In genomic region chr15:88704791-88705768, GRCh38 we compare ENCODE assay signal across 8 cellular contexts.
A peak's percentile ranks its signal among the peaks of the same experiment; 100 is the strongest.
DNase-seq lines count a peak whose midpoint lies in the region; ATAC-seq and TF ChIP-seq lines count a peak whose summit lies in the region.

No MANE protein-coding gene starts in this region.

- H3K18ac ChIP-seq in H9 (ENCODE audit: insufficient read length, low read depth, low read length) = no peak overlapping the region

- no peak overlapping the region for H3K27ac Mint-ChIP-seq in H9
- H3K27ac Mint-ChIP-seq in activated naive CD8-positive, alpha-beta T cell = no peak overlapping the region

- H2BK120ac ChIP-seq in H9 (ENCODE audit: low read depth, low read length, poor library complexity, severe bottlenecking) = no peak overlapping the region

- no peak overlapping the region for H2BK5ac ChIP-seq in H9 (ENCODE audit: insufficient read length, low read length)

- H3T11ph ChIP-seq in H9 (ENCODE audit: low read length) = no peak overlapping the region

- no peak overlapping the region for H3K56ac ChIP-seq in H9 (ENCODE audit: insufficient read length, low read depth, low read length)

- H3K27me3 Mint-ChIP-seq in H9 (ENCODE audit: low read depth) = peaks cover 74% of the 10 kb centered on the region
- H3K27me3 Mint-ChIP-seq in activated naive CD8-positive, alpha-beta T cell = peaks cover 26% of the 10 kb centered on the region

- H4K5ac ChIP-seq in H9 (ENCODE audit: insufficient read length, low read depth, low read length) = no peak overlapping the region

- no peak overlapping the region for H3K9ac ChIP-seq in H9 (ENCODE audit: extremely low read depth, insufficient read length, low read length)

- H3K36me3 ChIP-seq in osteoblast (ENCODE audit: insufficient read depth, low read length) = no peaks in the 10 kb centered on the region

- TF ChIP-seq CTCF in H9 (conservative IDR thresholded peaks at IDR 0.05) (no peak), osteoblast (IDR thresholded peaks at IDR 0.05; ENCODE audit: extremely low read depth, low read depth, low read length) (no peak)

- no peaks in the 10 kb centered on the region for H3K79me2 ChIP-seq in H9 (ENCODE audit: insufficient read depth, low read length)
- no peaks in the 10 kb centered on the region for H3K79me2 ChIP-seq in osteoblast (ENCODE audit: insufficient read depth, low read length)

- no peak overlapping the region for H2BK12ac ChIP-seq in H9 (ENCODE audit: insufficient read length, low read depth, low read length)

- no peak overlapping the region for H4K8ac ChIP-seq in H9 (replicated peaks; ENCODE audit: insufficient read length, low read depth, low read length)

- no peak for ATAC-seq in HG03196 (IDR thresholded peaks at IDR 0.05; ENCODE audit: unreplicated experiment)
- no peak for ATAC-seq in GM18861 (IDR thresholded peaks at IDR 0.05; ENCODE audit: unreplicated experiment)
- ATAC-seq in GM21515 (IDR thresholded peaks at IDR 0.05; ENCODE audit: unreplicated experiment) = no peak

- peak overlapping the region; percentile 42 for H3K14ac ChIP-seq in H9 (ENCODE audit: insufficient read depth, low read length)

- no peak overlapping the region for H3K4ac ChIP-seq in H9 (ENCODE audit: low read depth, low read length)

- H3K4me2 ChIP-seq in H9 (ENCODE audit: insufficient read depth, insufficient read length, low read length) (peak overlapping the region; percentile 32), osteoblast (ENCODE audit: insufficient read depth, low read length) (peak overlapping the region; percentile 75)

- WGBS in H9 (ENCODE audit: extremely low coverage, insufficient read length, low lambda C conversion rate) = no CpG with 5 or more reads among the region's 60 CpGs

- H2AFZ ChIP-seq in H9 (ENCODE audit: low read length) (no peak overlapping the region), osteoblast (ENCODE audit: low read length) (peak overlapping the region; percentile 73)

- no peaks in the 10 kb centered on the region for H3K4me1 ChIP-seq in H9 (ENCODE audit: insufficient read depth, low read length)
- peaks cover 21% of the 10 kb centered on the region for H3K4me1 ChIP-seq in osteoblast (ENCODE audit: insufficient read depth, low read length)

- H3K4me3 Mint-ChIP-seq in H9 = peak overlapping the region; percentile 60 to 81
- H3K4me3 Mint-ChIP-seq in activated naive CD8-positive, alpha-beta T cell = peak overlapping the region; percentile 82

- H3K23ac ChIP-seq in H9 (ENCODE audit: insufficient read length, low read depth, low read length) = no peak overlapping the region

- H3K9me3 Mint-ChIP-seq in H9 = no peaks in the 10 kb centered on the region
- H3K9me3 Mint-ChIP-seq in activated naive CD8-positive, alpha-beta T cell (ENCODE audit: low read depth) = no peaks in the 10 kb centered on the region

- no peaks in the 10 kb centered on the region for H4K20me1 ChIP-seq in H9 (ENCODE audit: control insufficient read depth, insufficient read depth, insufficient read length)
- no peaks in the 10 kb centered on the region for H4K20me1 ChIP-seq in osteoblast (ENCODE audit: insufficient read depth, low read length)

- H3K79me1 ChIP-seq in H9 (ENCODE audit: insufficient read depth, low read depth, low read length, poor library complexity, severe bottlenecking) = no peaks in the 10 kb centered on the region

- H3K27me3 ChIP-seq in H9 (ENCODE audit: insufficient read depth, low read length) (peaks cover 3% of the 10 kb centered on the region; the same call in 1 of the 2 replicates), osteoblast (ENCODE audit: insufficient read depth, low read length) (peaks cover 5% of the 10 kb centered on the region)

- intact Hi-C loops in cardiac septum (cut with DNase I) = no loop called here

- no peak overlapping the region for H2BK15ac ChIP-seq in H9 (ENCODE audit: low read depth, low read length)

- no peak overlapping the region for H2BK20ac ChIP-seq in H9 (ENCODE audit: low read depth, low read length, poor library complexity, severe bottlenecking)

- H3K36me3 Mint-ChIP-seq in H9 (ENCODE audit: insufficient read depth in 1 of 3, low read depth in 3 of 3) = no peaks in the 10 kb centered on the region
- H3K36me3 Mint-ChIP-seq in activated naive CD8-positive, alpha-beta T cell = no peaks in the 10 kb centered on the region

- H3K9me3 ChIP-seq in H9 (ENCODE audit: control insufficient read depth, low read depth, low read length) (no peaks in the 10 kb centered on the region), osteoblast (ENCODE audit: low read depth, low read length) (no peaks in the 10 kb centered on the region)

- H3K27ac ChIP-seq in H9 (ENCODE audit: insufficient read length, low read depth, low read length) (no peak overlapping the region), osteoblast (ENCODE audit: low read depth, low read length) (no peak overlapping the region)

- H4K91ac ChIP-seq in H9 (ENCODE audit: insufficient read length, low read depth, low read length) = no peak overlapping the region

- peak; percentile 62 for DNase-seq in H9
- DNase-seq in cardiac septum (ENCODE audit: low spot score) = peak; percentile 66
- DNase-seq in osteoblast (ENCODE audit: insufficient read length, low spot score, missing footprints) = peak; percentile 87
- no peak for DNase-seq in epidermal melanocyte (ENCODE audit: insufficient read length, low spot score)

- no peak overlapping the region for H2AK5ac ChIP-seq in H9 (ENCODE audit: insufficient read length, low read length)

- H3K23me2 ChIP-seq in H9 (ENCODE audit: insufficient read length, low read depth, low read length, poor library complexity, severe bottlenecking) = peaks cover 5% of the 10 kb centered on the region

- peaks cover 8 to 9% of the 10 kb centered on the region in 2 experiments for H3K4me1 Mint-ChIP-seq in H9
- H3K4me1 Mint-ChIP-seq in activated naive CD8-positive, alpha-beta T cell (ENCODE audit: low read depth) = peaks cover 15% of the 10 kb centered on the region

- peak overlapping the region; percentile 64 for H3K4me3 ChIP-seq in osteoblast (ENCODE audit: insufficient read depth, low read length)
